Comparison of ENCODE assay signal across 1 cellular context in the genomic region with DNA sequence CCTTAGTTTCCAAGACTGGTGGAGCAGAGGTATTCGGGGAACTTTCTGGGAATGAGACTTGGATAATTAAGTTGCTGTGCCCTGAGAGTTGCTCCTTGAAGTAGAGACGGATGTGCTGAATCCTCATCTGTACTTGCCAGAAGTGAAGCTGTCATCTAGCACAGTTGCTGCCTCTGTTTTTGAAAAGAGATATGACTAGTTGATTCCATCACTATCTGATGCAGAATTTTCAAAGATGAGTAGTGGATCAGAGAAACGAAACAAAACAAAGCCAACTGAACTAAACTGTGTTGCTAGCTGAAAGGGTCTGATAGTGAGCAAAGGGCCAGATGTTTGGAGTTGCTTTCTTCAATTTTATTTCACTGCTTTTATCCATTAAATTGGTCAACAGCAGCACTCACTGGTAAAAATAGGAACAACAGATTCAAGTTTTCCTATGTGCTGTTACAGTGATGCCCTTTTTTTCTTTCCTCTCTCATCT.
TF ChIP-seq lines count a peak whose summit lies in the region.

No MANE protein-coding gene starts in this region.

TF ChIP-seq in K562, 482 proteins besides CTCF, POLR2A, EP300 and RAD21 (continued from another document and continues in another):
- TF ChIP-seq, protein P1, sequence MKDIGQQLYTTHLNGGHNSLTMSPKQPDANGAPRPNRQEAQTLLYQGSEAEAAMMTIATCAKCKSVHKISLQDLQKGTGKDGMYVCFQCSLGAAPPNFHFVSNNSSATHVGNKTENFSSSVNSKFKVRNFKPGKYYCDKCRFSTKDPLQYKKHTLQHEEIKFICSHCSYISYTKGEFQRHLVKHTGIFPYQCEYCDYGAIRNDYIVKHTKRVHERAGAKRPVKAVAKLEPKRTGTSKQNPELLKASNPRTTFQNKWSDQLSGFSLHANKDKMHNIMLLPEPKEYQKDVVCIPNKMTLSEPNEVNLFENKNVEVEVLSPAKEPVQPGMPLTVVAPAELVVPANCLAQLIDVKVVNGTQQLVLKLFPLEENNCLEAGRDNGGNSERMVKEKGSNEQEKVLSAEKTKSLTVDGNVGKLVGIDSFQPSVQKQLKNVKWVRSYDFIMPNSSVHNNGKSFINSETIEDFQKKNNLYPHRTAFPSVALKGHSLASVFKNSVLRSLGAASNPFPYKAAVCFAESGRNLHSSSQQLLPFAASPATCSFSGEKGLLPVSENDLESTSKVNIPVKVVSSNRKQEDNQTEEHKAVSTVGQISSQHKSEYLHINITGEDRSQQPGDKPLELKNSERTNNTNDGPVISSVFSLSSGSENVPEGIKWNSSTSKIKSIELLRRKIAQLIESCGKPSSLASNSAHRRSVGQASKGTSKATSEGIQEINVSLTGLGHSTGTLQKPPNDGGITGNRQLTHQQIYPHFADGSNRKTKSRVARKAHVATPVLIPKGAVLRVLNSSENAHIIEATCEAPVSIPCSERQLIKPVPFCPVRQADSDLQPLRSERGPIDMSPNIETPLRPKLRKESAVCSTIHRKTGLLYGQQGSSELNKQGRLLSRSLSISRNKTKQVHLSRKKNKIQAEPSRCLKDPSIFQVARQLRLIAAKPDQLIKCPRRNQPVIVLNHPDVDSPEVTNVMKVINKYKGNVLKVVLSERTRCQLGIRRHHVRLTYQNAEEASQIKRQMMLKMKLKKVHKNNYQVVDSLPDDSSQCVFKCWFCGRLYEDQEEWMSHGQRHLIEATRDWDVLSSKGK (CRISPR knock-in tag; IDR thresholded peaks at IDR 0.05), result no peak
- TF ChIP-seq FOXA3 (CRISPR knock-in tag; conservative IDR thresholded peaks at IDR 0.05 in 1 of 2, IDR thresholded peaks at IDR 0.05 in 1 of 2) (no peak), ZNF197 (CRISPR knock-in tag; IDR thresholded peaks at IDR 0.05; ENCODE audit: low read depth) (peak; percentile 72; the same call in 1 of the 2 replicates), MCM3 (IDR thresholded peaks at IDR 0.05) (no peak), C11orf30 (IDR thresholded peaks at IDR 0.05; ENCODE audit: low read depth) (peak; percentile 43), RBM15 (IDR thresholded peaks at IDR 0.05; ENCODE audit: insufficient read depth, low read length) (no peak), ZNF217 (CRISPR knock-in tag; IDR thresholded peaks at IDR 0.05) (no peak), NCOA4 (IDR thresholded peaks at IDR 0.05; ENCODE audit: partially characterized antibody) (no peak), ETV5 (CRISPR knock-in tag; IDR thresholded peaks at IDR 0.05; ENCODE audit: low read depth) (no peak), STAT5A (IDR thresholded peaks at IDR 0.05; ENCODE audit: borderline replicate concordance, low read length) (peak; percentile 88), ZNF79 (CRISPR knock-in tag; IDR thresholded peaks at IDR 0.05; ENCODE audit: low read depth) (no peak), SRF (CRISPR knock-in tag; IDR thresholded peaks at IDR 0.05) (no peak), ZNF586 (CRISPR knock-in tag; conservative IDR thresholded peaks at IDR 0.05) (no peak), ARNT (IDR thresholded peaks at IDR 0.05) (peak; percentile 34 to 91; a peak in 3 of 4 replicates), ERF (CRISPR knock-in tag; IDR thresholded peaks at IDR 0.05) (no peak), MED1 (CRISPR knock-in tag; IDR thresholded peaks at IDR 0.05; ENCODE audit: borderline replicate concordance) (no peak), NFIX (CRISPR knock-in tag; IDR thresholded peaks at IDR 0.05; ENCODE audit: low read depth) (no peak), TFAM (CRISPR knock-in tag; conservative IDR thresholded peaks at IDR 0.05) (no peak), ZNF347 (CRISPR knock-in tag; IDR thresholded peaks at IDR 0.05; ENCODE audit: low read depth) (no peak)
- TF ChIP-seq, protein P2, sequence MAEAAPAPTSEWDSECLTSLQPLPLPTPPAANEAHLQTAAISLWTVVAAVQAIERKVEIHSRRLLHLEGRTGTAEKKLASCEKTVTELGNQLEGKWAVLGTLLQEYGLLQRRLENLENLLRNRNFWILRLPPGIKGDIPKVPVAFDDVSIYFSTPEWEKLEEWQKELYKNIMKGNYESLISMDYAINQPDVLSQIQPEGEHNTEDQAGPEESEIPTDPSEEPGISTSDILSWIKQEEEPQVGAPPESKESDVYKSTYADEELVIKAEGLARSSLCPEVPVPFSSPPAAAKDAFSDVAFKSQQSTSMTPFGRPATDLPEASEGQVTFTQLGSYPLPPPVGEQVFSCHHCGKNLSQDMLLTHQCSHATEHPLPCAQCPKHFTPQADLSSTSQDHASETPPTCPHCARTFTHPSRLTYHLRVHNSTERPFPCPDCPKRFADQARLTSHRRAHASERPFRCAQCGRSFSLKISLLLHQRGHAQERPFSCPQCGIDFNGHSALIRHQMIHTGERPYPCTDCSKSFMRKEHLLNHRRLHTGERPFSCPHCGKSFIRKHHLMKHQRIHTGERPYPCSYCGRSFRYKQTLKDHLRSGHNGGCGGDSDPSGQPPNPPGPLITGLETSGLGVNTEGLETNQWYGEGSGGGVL (CRISPR knock-in tag; IDR thresholded peaks at IDR 0.05), result no peak
- TF ChIP-seq, protein P3, sequence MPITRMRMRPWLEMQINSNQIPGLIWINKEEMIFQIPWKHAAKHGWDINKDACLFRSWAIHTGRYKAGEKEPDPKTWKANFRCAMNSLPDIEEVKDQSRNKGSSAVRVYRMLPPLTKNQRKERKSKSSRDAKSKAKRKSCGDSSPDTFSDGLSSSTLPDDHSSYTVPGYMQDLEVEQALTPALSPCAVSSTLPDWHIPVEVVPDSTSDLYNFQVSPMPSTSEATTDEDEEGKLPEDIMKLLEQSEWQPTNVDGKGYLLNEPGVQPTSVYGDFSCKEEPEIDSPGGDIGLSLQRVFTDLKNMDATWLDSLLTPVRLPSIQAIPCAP (CRISPR knock-in tag; IDR thresholded peaks at IDR 0.05; ENCODE audit: borderline replicate concordance), result no peak
- TF ChIP-seq, protein P4, sequence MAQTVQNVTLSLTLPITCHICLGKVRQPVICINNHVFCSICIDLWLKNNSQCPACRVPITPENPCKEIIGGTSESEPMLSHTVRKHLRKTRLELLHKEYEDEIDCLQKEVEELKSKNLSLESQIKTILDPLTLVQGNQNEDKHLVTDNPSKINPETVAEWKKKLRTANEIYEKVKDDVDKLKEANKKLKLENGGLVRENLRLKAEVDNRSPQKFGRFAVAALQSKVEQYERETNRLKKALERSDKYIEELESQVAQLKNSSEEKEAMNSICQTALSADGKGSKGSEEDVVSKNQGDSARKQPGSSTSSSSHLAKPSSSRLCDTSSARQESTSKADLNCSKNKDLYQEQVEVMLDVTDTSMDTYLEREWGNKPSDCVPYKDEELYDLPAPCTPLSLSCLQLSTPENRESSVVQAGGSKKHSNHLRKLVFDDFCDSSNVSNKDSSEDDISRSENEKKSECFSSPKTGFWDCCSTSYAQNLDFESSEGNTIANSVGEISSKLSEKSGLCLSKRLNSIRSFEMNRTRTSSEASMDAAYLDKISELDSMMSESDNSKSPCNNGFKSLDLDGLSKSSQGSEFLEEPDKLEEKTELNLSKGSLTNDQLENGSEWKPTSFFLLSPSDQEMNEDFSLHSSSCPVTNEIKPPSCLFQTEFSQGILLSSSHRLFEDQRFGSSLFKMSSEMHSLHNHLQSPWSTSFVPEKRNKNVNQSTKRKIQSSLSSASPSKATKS (CRISPR knock-in tag; IDR thresholded peaks at IDR 0.05), result no peak
- TF ChIP-seq, protein P5, sequence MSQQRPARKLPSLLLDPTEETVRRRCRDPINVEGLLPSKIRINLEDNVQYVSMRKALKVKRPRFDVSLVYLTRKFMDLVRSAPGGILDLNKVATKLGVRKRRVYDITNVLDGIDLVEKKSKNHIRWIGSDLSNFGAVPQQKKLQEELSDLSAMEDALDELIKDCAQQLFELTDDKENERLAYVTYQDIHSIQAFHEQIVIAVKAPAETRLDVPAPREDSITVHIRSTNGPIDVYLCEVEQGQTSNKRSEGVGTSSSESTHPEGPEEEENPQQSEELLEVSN (IDR thresholded peaks at IDR 0.05; ENCODE audit: borderline replicate concordance in 1 of 2, extremely low read depth in 1 of 2, insufficient read depth in 1 of 2, insufficient read length in 1 of 2, low read depth in 1 of 2, low read length in 1 of 2, poor library complexity in 1 of 2, severe bottlenecking in 1 of 2), result no peak
- TF ChIP-seq, protein P6, sequence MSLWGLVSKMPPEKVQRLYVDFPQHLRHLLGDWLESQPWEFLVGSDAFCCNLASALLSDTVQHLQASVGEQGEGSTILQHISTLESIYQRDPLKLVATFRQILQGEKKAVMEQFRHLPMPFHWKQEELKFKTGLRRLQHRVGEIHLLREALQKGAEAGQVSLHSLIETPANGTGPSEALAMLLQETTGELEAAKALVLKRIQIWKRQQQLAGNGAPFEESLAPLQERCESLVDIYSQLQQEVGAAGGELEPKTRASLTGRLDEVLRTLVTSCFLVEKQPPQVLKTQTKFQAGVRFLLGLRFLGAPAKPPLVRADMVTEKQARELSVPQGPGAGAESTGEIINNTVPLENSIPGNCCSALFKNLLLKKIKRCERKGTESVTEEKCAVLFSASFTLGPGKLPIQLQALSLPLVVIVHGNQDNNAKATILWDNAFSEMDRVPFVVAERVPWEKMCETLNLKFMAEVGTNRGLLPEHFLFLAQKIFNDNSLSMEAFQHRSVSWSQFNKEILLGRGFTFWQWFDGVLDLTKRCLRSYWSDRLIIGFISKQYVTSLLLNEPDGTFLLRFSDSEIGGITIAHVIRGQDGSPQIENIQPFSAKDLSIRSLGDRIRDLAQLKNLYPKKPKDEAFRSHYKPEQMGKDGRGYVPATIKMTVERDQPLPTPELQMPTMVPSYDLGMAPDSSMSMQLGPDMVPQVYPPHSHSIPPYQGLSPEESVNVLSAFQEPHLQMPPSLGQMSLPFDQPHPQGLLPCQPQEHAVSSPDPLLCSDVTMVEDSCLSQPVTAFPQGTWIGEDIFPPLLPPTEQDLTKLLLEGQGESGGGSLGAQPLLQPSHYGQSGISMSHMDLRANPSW (CRISPR knock-in tag; IDR thresholded peaks at IDR 0.05), result no peak
- TF ChIP-seq, protein P7, sequence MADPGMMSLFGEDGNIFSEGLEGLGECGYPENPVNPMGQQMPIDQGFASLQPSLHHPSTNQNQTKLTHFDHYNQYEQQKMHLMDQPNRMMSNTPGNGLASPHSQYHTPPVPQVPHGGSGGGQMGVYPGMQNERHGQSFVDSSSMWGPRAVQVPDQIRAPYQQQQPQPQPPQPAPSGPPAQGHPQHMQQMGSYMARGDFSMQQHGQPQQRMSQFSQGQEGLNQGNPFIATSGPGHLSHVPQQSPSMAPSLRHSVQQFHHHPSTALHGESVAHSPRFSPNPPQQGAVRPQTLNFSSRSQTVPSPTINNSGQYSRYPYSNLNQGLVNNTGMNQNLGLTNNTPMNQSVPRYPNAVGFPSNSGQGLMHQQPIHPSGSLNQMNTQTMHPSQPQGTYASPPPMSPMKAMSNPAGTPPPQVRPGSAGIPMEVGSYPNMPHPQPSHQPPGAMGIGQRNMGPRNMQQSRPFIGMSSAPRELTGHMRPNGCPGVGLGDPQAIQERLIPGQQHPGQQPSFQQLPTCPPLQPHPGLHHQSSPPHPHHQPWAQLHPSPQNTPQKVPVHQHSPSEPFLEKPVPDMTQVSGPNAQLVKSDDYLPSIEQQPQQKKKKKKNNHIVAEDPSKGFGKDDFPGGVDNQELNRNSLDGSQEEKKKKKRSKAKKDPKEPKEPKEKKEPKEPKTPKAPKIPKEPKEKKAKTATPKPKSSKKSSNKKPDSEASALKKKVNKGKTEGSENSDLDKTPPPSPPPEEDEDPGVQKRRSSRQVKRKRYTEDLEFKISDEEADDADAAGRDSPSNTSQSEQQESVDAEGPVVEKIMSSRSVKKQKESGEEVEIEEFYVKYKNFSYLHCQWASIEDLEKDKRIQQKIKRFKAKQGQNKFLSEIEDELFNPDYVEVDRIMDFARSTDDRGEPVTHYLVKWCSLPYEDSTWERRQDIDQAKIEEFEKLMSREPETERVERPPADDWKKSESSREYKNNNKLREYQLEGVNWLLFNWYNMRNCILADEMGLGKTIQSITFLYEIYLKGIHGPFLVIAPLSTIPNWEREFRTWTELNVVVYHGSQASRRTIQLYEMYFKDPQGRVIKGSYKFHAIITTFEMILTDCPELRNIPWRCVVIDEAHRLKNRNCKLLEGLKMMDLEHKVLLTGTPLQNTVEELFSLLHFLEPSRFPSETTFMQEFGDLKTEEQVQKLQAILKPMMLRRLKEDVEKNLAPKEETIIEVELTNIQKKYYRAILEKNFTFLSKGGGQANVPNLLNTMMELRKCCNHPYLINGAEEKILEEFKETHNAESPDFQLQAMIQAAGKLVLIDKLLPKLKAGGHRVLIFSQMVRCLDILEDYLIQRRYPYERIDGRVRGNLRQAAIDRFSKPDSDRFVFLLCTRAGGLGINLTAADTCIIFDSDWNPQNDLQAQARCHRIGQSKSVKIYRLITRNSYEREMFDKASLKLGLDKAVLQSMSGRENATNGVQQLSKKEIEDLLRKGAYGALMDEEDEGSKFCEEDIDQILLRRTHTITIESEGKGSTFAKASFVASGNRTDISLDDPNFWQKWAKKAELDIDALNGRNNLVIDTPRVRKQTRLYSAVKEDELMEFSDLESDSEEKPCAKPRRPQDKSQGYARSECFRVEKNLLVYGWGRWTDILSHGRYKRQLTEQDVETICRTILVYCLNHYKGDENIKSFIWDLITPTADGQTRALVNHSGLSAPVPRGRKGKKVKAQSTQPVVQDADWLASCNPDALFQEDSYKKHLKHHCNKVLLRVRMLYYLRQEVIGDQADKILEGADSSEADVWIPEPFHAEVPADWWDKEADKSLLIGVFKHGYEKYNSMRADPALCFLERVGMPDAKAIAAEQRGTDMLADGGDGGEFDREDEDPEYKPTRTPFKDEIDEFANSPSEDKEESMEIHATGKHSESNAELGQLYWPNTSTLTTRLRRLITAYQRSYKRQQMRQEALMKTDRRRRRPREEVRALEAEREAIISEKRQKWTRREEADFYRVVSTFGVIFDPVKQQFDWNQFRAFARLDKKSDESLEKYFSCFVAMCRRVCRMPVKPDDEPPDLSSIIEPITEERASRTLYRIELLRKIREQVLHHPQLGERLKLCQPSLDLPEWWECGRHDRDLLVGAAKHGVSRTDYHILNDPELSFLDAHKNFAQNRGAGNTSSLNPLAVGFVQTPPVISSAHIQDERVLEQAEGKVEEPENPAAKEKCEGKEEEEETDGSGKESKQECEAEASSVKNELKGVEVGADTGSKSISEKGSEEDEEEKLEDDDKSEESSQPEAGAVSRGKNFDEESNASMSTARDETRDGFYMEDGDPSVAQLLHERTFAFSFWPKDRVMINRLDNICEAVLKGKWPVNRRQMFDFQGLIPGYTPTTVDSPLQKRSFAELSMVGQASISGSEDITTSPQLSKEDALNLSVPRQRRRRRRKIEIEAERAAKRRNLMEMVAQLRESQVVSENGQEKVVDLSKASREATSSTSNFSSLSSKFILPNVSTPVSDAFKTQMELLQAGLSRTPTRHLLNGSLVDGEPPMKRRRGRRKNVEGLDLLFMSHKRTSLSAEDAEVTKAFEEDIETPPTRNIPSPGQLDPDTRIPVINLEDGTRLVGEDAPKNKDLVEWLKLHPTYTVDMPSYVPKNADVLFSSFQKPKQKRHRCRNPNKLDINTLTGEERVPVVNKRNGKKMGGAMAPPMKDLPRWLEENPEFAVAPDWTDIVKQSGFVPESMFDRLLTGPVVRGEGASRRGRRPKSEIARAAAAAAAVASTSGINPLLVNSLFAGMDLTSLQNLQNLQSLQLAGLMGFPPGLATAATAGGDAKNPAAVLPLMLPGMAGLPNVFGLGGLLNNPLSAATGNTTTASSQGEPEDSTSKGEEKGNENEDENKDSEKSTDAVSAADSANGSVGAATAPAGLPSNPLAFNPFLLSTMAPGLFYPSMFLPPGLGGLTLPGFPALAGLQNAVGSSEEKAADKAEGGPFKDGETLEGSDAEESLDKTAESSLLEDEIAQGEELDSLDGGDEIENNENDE (IDR thresholded peaks at IDR 0.05; ENCODE audit: low read depth, low read length), result no peak
- TF ChIP-seq, protein P8, sequence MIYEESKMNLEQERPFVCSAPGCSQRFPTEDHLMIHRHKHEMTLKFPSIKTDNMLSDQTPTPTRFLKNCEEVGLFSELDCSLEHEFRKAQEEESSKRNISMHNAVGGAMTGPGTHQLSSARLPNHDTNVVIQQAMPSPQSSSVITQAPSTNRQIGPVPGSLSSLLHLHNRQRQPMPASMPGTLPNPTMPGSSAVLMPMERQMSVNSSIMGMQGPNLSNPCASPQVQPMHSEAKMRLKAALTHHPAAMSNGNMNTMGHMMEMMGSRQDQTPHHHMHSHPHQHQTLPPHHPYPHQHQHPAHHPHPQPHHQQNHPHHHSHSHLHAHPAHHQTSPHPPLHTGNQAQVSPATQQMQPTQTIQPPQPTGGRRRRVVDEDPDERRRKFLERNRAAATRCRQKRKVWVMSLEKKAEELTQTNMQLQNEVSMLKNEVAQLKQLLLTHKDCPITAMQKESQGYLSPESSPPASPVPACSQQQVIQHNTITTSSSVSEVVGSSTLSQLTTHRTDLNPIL (CRISPR knock-in tag; IDR thresholded peaks at IDR 0.05), result no peak
